12 cellular contexts compared by ENCODE assay signal in genomic region chr17:21194210-21194609, GRCh38. TPM values are rescaled to one million over a fixed set of nuclear protein-coding genes. Genes with fewer than 3 reads are reported as not detected.
DNase-seq lines count a peak whose midpoint lies in the region; ATAC-seq, FAIRE-seq and TF ChIP-seq lines count a peak whose summit lies in the region.
"Had no signal": no experiment of that assay in that cellular context is flagged by ENCODE, and none has a peak within 500 bp of the region (broad histone marks: within the 10 kb centered on the region; RNA-seq: fewer than 3 reads in every experiment).

No MANE protein-coding gene starts in this region.

- H3K9me3 ChIP-seq in CD8-positive, alpha-beta T cell (ENCODE audit: low read length), result no peaks in the 10 kb centered on the region
- H3K9me3 ChIP-seq in gastroesophageal sphincter, result no peaks in the 10 kb centered on the region
- H3K9me3 ChIP-seq: body of pancreas had no signal

- FAIRE-seq in HTR-8/SVneo (lab: Jason Lieb, UNC), result peak; percentile 44

- POLR2A ChIA-PET in CD8-positive, alpha-beta T cell (lab: Charles Lee), result no interaction called here

- H3K4me3 ChIP-seq in CD8-positive, alpha-beta T cell (ENCODE audit: low read depth, low read length), result no peak overlapping the region
- no peak overlapping the region for H3K4me3 ChIP-seq in gastroesophageal sphincter
- H3K4me3 ChIP-seq: body of pancreas had no signal

- no peak for DNase-seq in CD8-positive, alpha-beta T cell
- DNase-seq in HTR-8/SVneo (ENCODE audit: insufficient read length, low spot score) (no peak), fibroblast of gingiva (ENCODE audit: low read depth) (peak; percentile 20), progenitor cell of endocrine pancreas (ENCODE audit: low spot score, unreplicated experiment) (no peak), DMS153 treated with DMSO at 0.1 percent for 48 hours (lab: John Stamatoyannopoulos, UW; ENCODE audit: unreplicated experiment) (no peak)
- DNase-seq: activated T-cell treated with anti-CD3 and anti-CD28 coated beads, Interleukin-2, amount 50 U/mL, for 4 hours; body of pancreas; NK-92 treated with Interleukin-12 subunit alpha and Interleukin-12 subunit beta, amount 100 ng/mL, for 24 hours had no signal

- 20 to 30% methylated on average over 1 to 7 of the region's 8 CpGs for WGBS in gastroesophageal sphincter (ENCODE audit: low coverage in 1 of 2), 2 donors

- peaks cover 4% of the 10 kb centered on the region for H3K4me1 Mint-ChIP-seq in CD8-positive, alpha-beta T cell (ENCODE audit: low read depth)
- H3K4me1 Mint-ChIP-seq in progenitor cell of endocrine pancreas (ENCODE audit: low read depth), result no peaks in the 10 kb centered on the region

- H3K4me3 Mint-ChIP-seq in CD8-positive, alpha-beta T cell, result no peak overlapping the region
- H3K4me3 Mint-ChIP-seq in progenitor cell of endocrine pancreas (ENCODE audit: low read depth), result no peak overlapping the region
- H3K4me3 Mint-ChIP-seq: activated T-cell treated with anti-CD3 and anti-CD28 coated beads, Interleukin-2, amount 50 U/mL, for 4 hours had no signal

- CTCF ChIA-PET in CD8-positive, alpha-beta T cell (lab: Charles Lee), result interaction anchor here (1.2 kb wide), 1 partner anchor 18 kb away, joined by 3 read pairs; no protein-coding TSS in a partner anchor

- H3K9me3 Mint-ChIP-seq in CD8-positive, alpha-beta T cell, result no peaks in the 10 kb centered on the region
- H3K9me3 Mint-ChIP-seq in progenitor cell of endocrine pancreas (ENCODE audit: low read depth), result no peaks in the 10 kb centered on the region
- H3K9me3 Mint-ChIP-seq: activated T-cell treated with anti-CD3 and anti-CD28 coated beads, Interleukin-2, amount 50 U/mL, for 4 hours had no signal

- H3K27me3 Mint-ChIP-seq in CD8-positive, alpha-beta T cell (ENCODE audit: low read depth), result no peaks in the 10 kb centered on the region
- H3K27me3 Mint-ChIP-seq in progenitor cell of endocrine pancreas, result no peaks in the 10 kb centered on the region

- no peaks in the 10 kb centered on the region for H3K27me3 ChIP-seq in CD8-positive, alpha-beta T cell (ENCODE audit: insufficient read depth, low read length)
- H3K27me3 ChIP-seq in gastroesophageal sphincter, result no peaks in the 10 kb centered on the region
- H3K27me3 ChIP-seq: body of pancreas had no signal

- no peak for ATAC-seq in CD8-positive, alpha-beta T cell
- ATAC-seq in gastroesophageal sphincter (no peak), GM19455 (IDR thresholded peaks at IDR 0.05; ENCODE audit: unreplicated experiment) (no peak), GM21381 (IDR thresholded peaks at IDR 0.05; ENCODE audit: unreplicated experiment) (no peak)
- ATAC-seq: activated CD4-positive, CD25-positive, alpha-beta regulatory T cell treated with anti-CD3 and anti-CD28 coated beads, Interleukin-2, amount 50 U/mL, for 24 hours; activated T-cell treated with anti-CD3 and anti-CD28 coated beads, Interleukin-2, amount 50 U/mL, for 4 hours; body of pancreas had no signal

- no peak overlapping the region for H3K27ac ChIP-seq in CD8-positive, alpha-beta T cell (ENCODE audit: low read depth, low read length)
- peak overlapping the region in 2 of 4 donors; percentile 12 to 49 for H3K27ac ChIP-seq in gastroesophageal sphincter
- H3K27ac ChIP-seq: body of pancreas had no signal

- intact Hi-C loops in CD8-positive, alpha-beta T cell (cut with DNase I, micrococcal nuclease), result no loop called here

- H3K36me3 Mint-ChIP-seq in CD8-positive, alpha-beta T cell, result peaks cover 62% of the 10 kb centered on the region
- H3K36me3 Mint-ChIP-seq in progenitor cell of endocrine pancreas (ENCODE audit: insufficient read depth), result peaks cover 21% of the 10 kb centered on the region

- peak overlapping the region; percentile 56 for H3K27ac Mint-ChIP-seq in CD8-positive, alpha-beta T cell
- peak overlapping the region; percentile 60 for H3K27ac Mint-ChIP-seq in progenitor cell of endocrine pancreas

- no peak for TF ChIP-seq EP300 in gastroesophageal sphincter (IDR thresholded peaks at IDR 0.05)

- no peak for TF ChIP-seq POLR2A in gastroesophageal sphincter (IDR thresholded peaks at IDR 0.05)

- H3K36me3 ChIP-seq in CD8-positive, alpha-beta T cell (ENCODE audit: insufficient read depth, low read length), result peaks cover 15% of the 10 kb centered on the region
- H3K36me3 ChIP-seq in gastroesophageal sphincter, result peaks cover 0 to 62% of the 10 kb centered on the region in 2 donors

- no peak for TF ChIP-seq CTCF in CD8-positive, alpha-beta T cell (IDR thresholded peaks at IDR 0.05)
- TF ChIP-seq CTCF in progenitor cell of endocrine pancreas (IDR thresholded peaks at IDR 0.05; ENCODE audit: unreplicated experiment), result no peak
- TF ChIP-seq CTCF in gastroesophageal sphincter (IDR thresholded peaks at IDR 0.05), result no peak

- no peaks in the 10 kb centered on the region for H3K4me1 ChIP-seq in CD8-positive, alpha-beta T cell (ENCODE audit: insufficient read depth, low read length)
- H3K4me1 ChIP-seq in gastroesophageal sphincter, result peaks cover 0 to 48% (median 10%) of the 10 kb centered on the region in 3 donors
- H3K4me1 ChIP-seq: body of pancreas had no signal

RNA-seq across cellular contexts. Expression of gene TMEM11, which starts 19.8 kb away (rescaled TPM):
- 10 to 100 TPM; 23.4 to 26.2 TPM for total RNA-seq in CD8-positive, alpha-beta T cell
- total RNA-seq in progenitor cell of endocrine pancreas (22.2 and 22.6 TPM in 2 replicates), gastroesophageal sphincter (10 to 100 TPM; 14.8 to 24.5 (median 22.1) TPM)

RNA-seq across cellular contexts. Expression of gene NATD1, which starts 59.0 kb away (rescaled TPM):
- 1 to 10 TPM; 6.3 to 6.6 TPM for total RNA-seq in CD8-positive, alpha-beta T cell
- 13.5 TPM in 2 replicates for total RNA-seq in progenitor cell of endocrine pancreas
- 10 to 100 TPM in 3 of 4 donors, 1 to 10 TPM in 1; 8.9 to 22.2 (median 15.4) TPM for total RNA-seq in gastroesophageal sphincter
